ENCODE assay signal across 8 cellular contexts in genomic region chr1:16078925-16079656, GRCh38. TPM values are rescaled to one million over a fixed set of nuclear protein-coding genes. Genes with fewer than 3 reads are reported as not detected.
DNase-seq lines count a peak whose midpoint lies in the region; ATAC-seq and TF ChIP-seq lines count a peak whose summit lies in the region.

No MANE protein-coding gene starts in this region.

- H3K9ac ChIP-seq in OCI-LY3 (ENCODE audit: low read length), result peak overlapping the region; percentile 75; the same call in 1 of the 2 replicates

- peak; percentile 92 for TF ChIP-seq CTCF in GM10266 (IDR thresholded peaks at IDR 0.05; ENCODE audit: control insufficient read depth, insufficient read depth, low read depth, missing control alignments)
- peak; percentile 83 for TF ChIP-seq CTCF in OCI-LY3 (IDR thresholded peaks at IDR 0.05; ENCODE audit: low read depth, low read length)

- peaks cover 0 to 2% (median 0%) of the 10 kb centered on the region in 7 donors for H3K9me3 Mint-ChIP-seq in naive B cell

- peak overlapping the region; percentile 71 for H2AFZ ChIP-seq in OCI-LY3 (ENCODE audit: low read depth, low read length)

- peak overlapping the region; percentile 84 for H3K4me2 ChIP-seq in OCI-LY3 (ENCODE audit: low read length)

- peak overlapping the region in 2 of 6 donors; percentile 30 to 92 for H3K27ac Mint-ChIP-seq in naive B cell

- H3K4me3 ChIP-seq in Jurkat, Clone E6-1 (ENCODE audit: low read length), result peak overlapping the region; percentile 3; the same call in 1 of the 2 replicates
- H3K4me3 ChIP-seq in OCI-LY3 (ENCODE audit: low read length), result peak overlapping the region; percentile 64

- no peaks in the 10 kb centered on the region for H3K9me3 ChIP-seq in OCI-LY3 (ENCODE audit: insufficient read depth, low read length)

- H3K36me3 ChIP-seq in OCI-LY3 (replicated peaks; ENCODE audit: low read depth, low read length), result no peaks in the 10 kb centered on the region

- no peaks in the 10 kb centered on the region for H3K79me2 ChIP-seq in OCI-LY3 (ENCODE audit: low read length)

- H4K20me1 ChIP-seq in OCI-LY3 (ENCODE audit: insufficient read depth, low read length), result no peaks in the 10 kb centered on the region

- H3K36me3 Mint-ChIP-seq in naive B cell, result no peaks in the 10 kb centered on the region

- peak overlapping the region; percentile 88 for H3K27ac ChIP-seq in OCI-LY3 (ENCODE audit: low read length)

- H3K4me3 Mint-ChIP-seq in naive B cell, result peak overlapping the region; percentile 39 to 87 (median 76)

- H3K4me1 Mint-ChIP-seq in naive B cell, result peaks cover 7 to 12% (median 11%) of the 10 kb centered on the region in 3 donors

- ATAC-seq in naive B cell (ENCODE audit: low read depth in 2 of 2), result peak; percentile 80 to 83
- no peak for ATAC-seq in HG03469 (IDR thresholded peaks at IDR 0.05; ENCODE audit: unreplicated experiment)

- peaks cover 5% of the 10 kb centered on the region for H3K27me3 ChIP-seq in OCI-LY3 (ENCODE audit: low read depth, low read length)

- H3K4me1 ChIP-seq in OCI-LY3 (ENCODE audit: low read length), result peaks cover 24% of the 10 kb centered on the region

- H3K27me3 Mint-ChIP-seq in naive B cell, result peaks cover 10 to 23% (median 16%) of the 10 kb centered on the region in 3 donors

- DNase-seq in GM10266 (ENCODE audit: extremely low spot score) (peak; percentile 84), activated T-cell treated with anti-CD3 and anti-CD28 coated beads for 1 hour (ENCODE audit: low read depth) (peak; percentile 65), epidermal melanocyte (ENCODE audit: insufficient read length, low spot score) (peak; percentile 74), naive B cell (peak; percentile 63)
- DNase-seq in Jurkat, Clone E6-1 (ENCODE audit: low read depth, low spot score), result peak; percentile 57
- DNase-seq in stimulated activated CD8-positive, alpha-beta memory T cell treated with anti-CD3 and anti-CD28 coated beads, Interleukin-7, amount 100 ng/mL, for 1 hour (ENCODE audit: low read depth in 2 of 2), result peak; percentile 44 to 52

RNA-seq across cellular contexts. Expression of gene FAM131C, which starts 5.6 kb away (rescaled TPM):
- not detected for polyA plus RNA-seq in Jurkat, Clone E6-1 (2012; ENCODE audit: insufficient read depth, insufficient read length)
- not detected for polyA plus RNA-seq in naive B cell (ENCODE audit: low read depth in 6 of 6)

RNA-seq across cellular contexts. Expression of gene CLCNKB, which starts 35.5 kb away (rescaled TPM):
- not detected for polyA plus RNA-seq in Jurkat, Clone E6-1 (2012; ENCODE audit: insufficient read depth, insufficient read length)
- polyA plus RNA-seq in naive B cell (ENCODE audit: low read depth in 6 of 6), result not detected

RNA-seq across cellular contexts. Expression of gene CLCNKA, which starts 57.3 kb away (rescaled TPM):
- not detected for polyA plus RNA-seq in Jurkat, Clone E6-1 (2012; ENCODE audit: insufficient read depth, insufficient read length)
- not detected for polyA plus RNA-seq in naive B cell (ENCODE audit: low read depth in 6 of 6)
